ENCODE assay signal across 22 cellular contexts in the genomic region with DNA sequence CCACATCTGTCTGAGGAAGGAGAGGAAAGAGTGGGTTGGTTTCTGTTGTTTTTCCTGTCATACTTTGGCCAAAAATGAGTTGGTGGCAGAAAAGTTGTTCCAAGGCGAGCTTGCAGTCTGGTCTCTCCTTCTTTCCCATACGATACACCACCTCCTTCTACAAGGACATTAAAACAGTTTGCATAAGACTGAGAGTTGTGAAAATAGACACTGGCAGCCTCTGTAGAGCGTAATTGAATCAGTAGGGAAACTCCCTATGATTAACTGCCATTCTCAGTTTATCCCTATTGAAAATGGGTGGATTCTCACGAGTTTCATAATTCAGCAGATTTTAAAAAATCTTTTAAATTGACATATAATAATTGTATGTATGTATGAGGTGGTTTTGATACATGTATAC. TPM values are rescaled to one million over a fixed set of nuclear protein-coding genes. Genes with fewer than 3 reads are reported as not detected.
A peak's percentile ranks its signal among the peaks of the same experiment; 100 is the strongest.
DNase-seq lines count a peak whose midpoint lies in the region; ATAC-seq and TF ChIP-seq lines count a peak whose summit lies in the region.
"Had no signal": no experiment of that assay in that cellular context is flagged by ENCODE, and none has a peak within 500 bp of the region (broad histone marks: within the 10 kb centered on the region; RNA-seq: fewer than 3 reads in every experiment).

No MANE protein-coding gene starts in this region.

- H3K36me3 Mint-ChIP-seq in T-helper 2 cell treated with Interferon-gamma antibody and Interleukin-4, amounts not matched to agents 5 μg/mL and 100 μg/mL, for 36 hours (ENCODE audit: low read depth) = no peaks in the 10 kb centered on the region
- H3K36me3 Mint-ChIP-seq in natural killer cell treated with Interleukin-12 subunit alpha and Interleukin-12 subunit beta and Interleukin-15 and Interleukin-18, amount 100 ng/mL, for 72 hours = no peaks in the 10 kb centered on the region
- H3K36me3 Mint-ChIP-seq in natural killer cell = no peaks in the 10 kb centered on the region
- no peaks in the 10 kb centered on the region for H3K36me3 Mint-ChIP-seq in stimulated activated naive CD8-positive, alpha-beta T cell treated with anti-CD3 and anti-CD28 coated beads, Interleukin-15, Interleukin-2, amounts not matched to agents 100 ng/mL and 50 ng/mL, for 24 hours (ENCODE audit: low read depth)
- H3K36me3 Mint-ChIP-seq: immature natural killer cell had no signal

- no peak for TF ChIP-seq CTCF in natural killer cell (IDR thresholded peaks at IDR 0.05)

- no peak overlapping the region for H3K27ac Mint-ChIP-seq in T-helper 2 cell treated with Interferon-gamma antibody and Interleukin-4, amounts not matched to agents 5 μg/mL and 100 μg/mL, for 36 hours
- no peak overlapping the region for H3K27ac Mint-ChIP-seq in natural killer cell treated with Interleukin-12 subunit alpha and Interleukin-12 subunit beta and Interleukin-15 and Interleukin-18, amount 100 ng/mL, for 72 hours
- H3K27ac Mint-ChIP-seq in natural killer cell = no peak overlapping the region
- peak overlapping the region; percentile 92 for H3K27ac Mint-ChIP-seq in stimulated activated naive CD8-positive, alpha-beta T cell treated with anti-CD3 and anti-CD28 coated beads, Interleukin-15, Interleukin-2, amounts not matched to agents 100 ng/mL and 50 ng/mL, for 24 hours
- H3K27ac Mint-ChIP-seq: B cell; dendritic cell treated with granulocyte-macrophage colony-stimulating factor and Interleukin-4, amounts not matched to agents 40 ng/mL and 50 ng/mL, for 4 days; immature natural killer cell; WTC11 had no signal

- intact Hi-C loops in natural killer cell (cut with micrococcal nuclease) = no loop called here

- peak overlapping the region; percentile 55 for H3K27ac ChIP-seq in caudate nucleus (ENCODE audit: low read depth, low read length)
- H3K27ac ChIP-seq: 22Rv1, spleen, uterus had no signal

- H3K4me3 Mint-ChIP-seq in T-helper 2 cell treated with Interferon-gamma antibody and Interleukin-4, amounts not matched to agents 5 μg/mL and 100 μg/mL, for 36 hours = peak overlapping the region; percentile 33
- H3K4me3 Mint-ChIP-seq in natural killer cell treated with Interleukin-12 subunit alpha and Interleukin-12 subunit beta and Interleukin-15 and Interleukin-18, amount 100 ng/mL, for 72 hours = peak overlapping the region; percentile 21
- no peak overlapping the region for H3K4me3 Mint-ChIP-seq in natural killer cell
- peak overlapping the region; percentile 67 for H3K4me3 Mint-ChIP-seq in stimulated activated naive CD8-positive, alpha-beta T cell treated with anti-CD3 and anti-CD28 coated beads, Interleukin-15, Interleukin-2, amounts not matched to agents 100 ng/mL and 50 ng/mL, for 24 hours
- H3K4me3 Mint-ChIP-seq: B cell; dendritic cell treated with granulocyte-macrophage colony-stimulating factor and Interleukin-4, amounts not matched to agents 40 ng/mL and 50 ng/mL, for 4 days; immature natural killer cell; WTC11 had no signal

- DNase-seq in T-helper 2 cell treated with Interferon-gamma antibody and Interleukin-4, amounts not matched to agents 5 μg/mL and 100 μg/mL, for 36 hours (ENCODE audit: low spot score) = no peak
- no peak for DNase-seq in T-helper 2 cell
- DNase-seq in natural killer cell treated with Interleukin-12 subunit alpha and Interleukin-12 subunit beta and Interleukin-15 and Interleukin-18, amount 100 ng/mL, for 72 hours (ENCODE audit: low spot score) = no peak
- DNase-seq in natural killer cell = no peak
- DNase-seq in caudate nucleus (lab: John Stamatoyannopoulos, UW) = no peak
- no peak for DNase-seq in NCI-H1092 (lab: John Stamatoyannopoulos, UW)
- DNase-seq in NCI-H1930 (lab: John Stamatoyannopoulos, UW) = no peak
- DNase-seq: COR-L47, DND-41, immature natural killer cell, NCI-H1048, NCI-H2081 treated with DMSO at 0.1 percent for 48 hours, NCI-H510A, spleen, T-helper 9 cell, uterus had no signal

- no peaks in the 10 kb centered on the region for H3K27me3 Mint-ChIP-seq in T-helper 2 cell treated with Interferon-gamma antibody and Interleukin-4, amounts not matched to agents 5 μg/mL and 100 μg/mL, for 36 hours (ENCODE audit: low read depth)
- H3K27me3 Mint-ChIP-seq in natural killer cell treated with Interleukin-12 subunit alpha and Interleukin-12 subunit beta and Interleukin-15 and Interleukin-18, amount 100 ng/mL, for 72 hours = peaks cover 5 to 7% of the 10 kb centered on the region in 2 donors
- peaks cover 0 to 6% of the 10 kb centered on the region in 2 donors for H3K27me3 Mint-ChIP-seq in natural killer cell (ENCODE audit: low read depth in 2 of 2)
- H3K27me3 Mint-ChIP-seq in stimulated activated naive CD8-positive, alpha-beta T cell treated with anti-CD3 and anti-CD28 coated beads, Interleukin-15, Interleukin-2, amounts not matched to agents 100 ng/mL and 50 ng/mL, for 24 hours = peaks cover 4% of the 10 kb centered on the region

- no peaks in the 10 kb centered on the region for H3K9me3 Mint-ChIP-seq in T-helper 2 cell treated with Interferon-gamma antibody and Interleukin-4, amounts not matched to agents 5 μg/mL and 100 μg/mL, for 36 hours
- H3K9me3 Mint-ChIP-seq in natural killer cell treated with Interleukin-12 subunit alpha and Interleukin-12 subunit beta and Interleukin-15 and Interleukin-18, amount 100 ng/mL, for 72 hours = no peaks in the 10 kb centered on the region
- H3K9me3 Mint-ChIP-seq in natural killer cell = no peaks in the 10 kb centered on the region
- H3K9me3 Mint-ChIP-seq in stimulated activated naive CD8-positive, alpha-beta T cell treated with anti-CD3 and anti-CD28 coated beads, Interleukin-15, Interleukin-2, amounts not matched to agents 100 ng/mL and 50 ng/mL, for 24 hours = no peaks in the 10 kb centered on the region
- H3K9me3 Mint-ChIP-seq: dendritic cell treated with granulocyte-macrophage colony-stimulating factor and Interleukin-4, amounts not matched to agents 40 ng/mL and 50 ng/mL, for 4 days; immature natural killer cell; WTC11 had no signal

- H3K4me1 Mint-ChIP-seq in T-helper 2 cell treated with Interferon-gamma antibody and Interleukin-4, amounts not matched to agents 5 μg/mL and 100 μg/mL, for 36 hours (ENCODE audit: low read depth) = peaks cover 16% of the 10 kb centered on the region
- H3K4me1 Mint-ChIP-seq in natural killer cell treated with Interleukin-12 subunit alpha and Interleukin-12 subunit beta and Interleukin-15 and Interleukin-18, amount 100 ng/mL, for 72 hours (ENCODE audit: low read depth in 2 of 2) = peaks cover 13 to 27% of the 10 kb centered on the region in 2 donors
- peaks cover 19 to 20% of the 10 kb centered on the region in 2 donors for H3K4me1 Mint-ChIP-seq in natural killer cell
- H3K4me1 Mint-ChIP-seq in stimulated activated naive CD8-positive, alpha-beta T cell treated with anti-CD3 and anti-CD28 coated beads, Interleukin-15, Interleukin-2, amounts not matched to agents 100 ng/mL and 50 ng/mL, for 24 hours (ENCODE audit: low read depth) = peaks cover 49% of the 10 kb centered on the region

- no peak for ATAC-seq in natural killer cell treated with Interleukin-12 subunit alpha and Interleukin-12 subunit beta and Interleukin-15 and Interleukin-18, amount 100 ng/mL, for 72 hours
- no peak for ATAC-seq in natural killer cell
- ATAC-seq: HCT116, WTC11 had no signal

RNA-seq across cellular contexts. Expression of a gene that starts 3.7 kb away (rescaled TPM):
- total RNA-seq in natural killer cell treated with Interleukin-12 subunit alpha and Interleukin-12 subunit beta and Interleukin-15 and Interleukin-18, amount 100 ng/mL, for 72 hours = 10 to 100 TPM; 38.7 to 63.3 TPM
- total RNA-seq in natural killer cell = 10 to 100 TPM; 56.4 to 67.6 (median 64.9) TPM

RNA-seq across cellular contexts. Expression of a gene that starts 10.0 kb away (rescaled TPM):
- total RNA-seq in natural killer cell treated with Interleukin-12 subunit alpha and Interleukin-12 subunit beta and Interleukin-15 and Interleukin-18, amount 100 ng/mL, for 72 hours = 10 to 100 TPM; 11.6 to 50.2 TPM
- 10 to 100 TPM; 13.2 to 35.2 (median 21.6) TPM for total RNA-seq in natural killer cell

RNA-seq across cellular contexts. Expression of a gene that starts 42.5 kb away (rescaled TPM):
- total RNA-seq in natural killer cell treated with Interleukin-12 subunit alpha and Interleukin-12 subunit beta and Interleukin-15 and Interleukin-18, amount 100 ng/mL, for 72 hours = 1 to 10 TPM; 4.7 to 8.5 TPM
- total RNA-seq in natural killer cell = 1 to 10 TPM; 2.1 to 3.0 (median 2.8) TPM
